Comparison of ENCODE assay signal across 13 cellular contexts in genomic region chr16:19128454-19129210, GRCh38. TPM values are rescaled to one million over a fixed set of nuclear protein-coding genes. Genes with fewer than 3 reads are reported as not detected.
DNase-seq lines count a peak whose midpoint lies in the region; ATAC-seq and TF ChIP-seq lines count a peak whose summit lies in the region.
"Had no signal": no experiment of that assay in that cellular context is flagged by ENCODE, and none has a peak within 500 bp of the region (broad histone marks: within the 10 kb centered on the region; RNA-seq: fewer than 3 reads in every experiment).

No MANE protein-coding gene starts in this region.

- no peak for TF ChIP-seq CTCF in fibroblast of mammary gland (conservative IDR thresholded peaks at IDR 0.05; ENCODE audit: control insufficient read depth, insufficient read depth, low read depth, low read length)
- TF ChIP-seq CTCF in omental fat pad (IDR thresholded peaks at IDR 0.05): no peak

- peak; percentile 51 for DNase-seq in DMS 273 (lab: John Stamatoyannopoulos, UW; ENCODE audit: unreplicated experiment)
- DNase-seq in DMS 273 treated with DMSO at 0.1 percent for 48 hours (lab: John Stamatoyannopoulos, UW): no peak
- DNase-seq in D341Med (ENCODE audit: low spot score): peak; percentile 53
- peak; percentile 88 for DNase-seq in SK-N-DZ (ENCODE audit: low spot score)
- DNase-seq in fibroblast of mammary gland (ENCODE audit: low read depth): peak; percentile 41
- DNase-seq in stimulated activated naive B cell treated with anti-CD40 and anti-IgM and Interleukin-4, amounts not matched to agents 10 μg/mL and 1 μg/mL and 100 μg/mL, for 72 hours: no peak
- no peak for DNase-seq in omental fat pad (ENCODE audit: low spot score)
- no peak for DNase-seq in stimulated activated CD4-positive, alpha-beta T cell treated with anti-CD3 and anti-CD28 coated beads, Interleukin-1b, Interleukin-23, amount 100 ng/mL, for 48 hours
- DNase-seq: NCI-H1436 treated with DMSO at 0.1 percent for 48 hours, NCI-H226, SHP77 had no signal

- H3K4me3 Mint-ChIP-seq in stimulated activated naive B cell treated with anti-CD40 and anti-IgM and Interleukin-4, amounts not matched to agents 10 μg/mL and 1 μg/mL and 100 μg/mL, for 72 hours: peak overlapping the region in 1 of 2 donors; percentile 26

- no peaks in the 10 kb centered on the region for H3K27me3 Mint-ChIP-seq in stimulated activated naive B cell treated with anti-CD40 and anti-IgM and Interleukin-4, amounts not matched to agents 10 μg/mL and 1 μg/mL and 100 μg/mL, for 72 hours

- H3K27ac Mint-ChIP-seq in stimulated activated naive B cell treated with anti-CD40 and anti-IgM and Interleukin-4, amounts not matched to agents 10 μg/mL and 1 μg/mL and 100 μg/mL, for 72 hours: no peak overlapping the region

- peaks cover 51 to 64% of the 10 kb centered on the region in 2 donors for H3K4me1 Mint-ChIP-seq in stimulated activated naive B cell treated with anti-CD40 and anti-IgM and Interleukin-4, amounts not matched to agents 10 μg/mL and 1 μg/mL and 100 μg/mL, for 72 hours

- ATAC-seq in stimulated activated naive B cell treated with anti-CD40 and anti-IgM and Interleukin-4, amounts not matched to agents 10 μg/mL and 1 μg/mL and 100 μg/mL, for 72 hours (replicated peaks): no peak
- no peak for ATAC-seq in omental fat pad (ENCODE audit: low FRiP score)
- ATAC-seq: HCT116, K562 had no signal

- H3K36me3 Mint-ChIP-seq in stimulated activated naive B cell treated with anti-CD40 and anti-IgM and Interleukin-4, amounts not matched to agents 10 μg/mL and 1 μg/mL and 100 μg/mL, for 72 hours: peaks cover 4% of the 10 kb centered on the region in 2 donors

- no peaks in the 10 kb centered on the region for H3K9me3 Mint-ChIP-seq in stimulated activated naive B cell treated with anti-CD40 and anti-IgM and Interleukin-4, amounts not matched to agents 10 μg/mL and 1 μg/mL and 100 μg/mL, for 72 hours

- no peak overlapping the region for H3K4me3 ChIP-seq in fibroblast of mammary gland (ENCODE audit: control insufficient read depth, low read depth, low read length)
- H3K4me3 ChIP-seq: K562 had no signal

RNA-seq across cellular contexts. Expression of gene ITPRIPL2, which starts 14.9 kb away (rescaled TPM):
- polyA plus RNA-seq in SK-N-DZ (2014; cell fraction: cytosol; rRNA removed): 0.07 and 0.14 TPM in 2 replicates
- 0.21 and 0.37 TPM in 2 replicates for polyA plus RNA-seq in SK-N-DZ (2014; cell fraction: nucleus; rRNA removed)
- total RNA-seq in omental fat pad: 10 to 100 TPM; 58.9 to 92.5 (median 75.7) TPM

RNA-seq across cellular contexts. Expression of gene SYT17, which starts 39.4 kb away (rescaled TPM):
- 12.5 and 14.1 TPM in 2 replicates for polyA plus RNA-seq in SK-N-DZ (2014; cell fraction: cytosol; rRNA removed)
- 12.4 and 13.3 TPM in 2 replicates for polyA plus RNA-seq in SK-N-DZ (2014; cell fraction: nucleus; rRNA removed)
- 10 to 100 TPM in 1 of 4 donors, 1 to 10 TPM in 3; 3.0 to 15.9 (median 7.1) TPM for total RNA-seq in omental fat pad
- total RNA-seq: K562 had no signal
- polyA plus RNA-seq: K562 had no signal

Comparison
In these comparisons a context has a peak if more than half of its experiments do, and no peak if none do; other contexts are left out.
1. DNase-seq: peak in DMS 273 (single experiment), D341Med (single experiment), SK-N-DZ (single experiment) and fibroblast of mammary gland (single experiment); none in DMS 273 treated with DMSO at 0.1 percent for 48 hours (single experiment), stimulated activated naive B cell treated with anti-CD40 and anti-IgM and Interleukin-4, amounts not matched to agents 10 μg/mL and 1 μg/mL and 100 μg/mL, for 72 hours (single experiment), omental fat pad (single experiment) and stimulated activated CD4-positive, alpha-beta T cell treated with anti-CD3 and anti-CD28 coated beads, Interleukin-1b, Interleukin-23, amount 100 ng/mL, for 48 hours (single experiment).